21 cellular contexts compared by ENCODE assay signal in genomic region chr1:18041685-18042355, GRCh38.
A peak's percentile ranks its signal among the peaks of the same experiment; 100 is the strongest.
DNase-seq lines count a peak whose midpoint lies in the region; ATAC-seq, FAIRE-seq and TF ChIP-seq lines count a peak whose summit lies in the region.
"Had no signal": no experiment of that assay in that cellular context is flagged by ENCODE, and none has a peak within 500 bp of the region (broad histone marks: within the 10 kb centered on the region; RNA-seq: fewer than 3 reads in every experiment).

No MANE protein-coding gene starts in this region.

- CTCF ChIA-PET in MCF 10A (lab: Yijun Ruan, JAX) (interaction anchor here (0.6 to 0.8 kb wide), 3 partner anchors 181 to 515 kb away, joined by 3 to 4 read pairs (median 3); no protein-coding TSS in a partner anchor), mammary epithelial cell (lab: Charles Lee; ENCODE audit: low non-redundant PET) (no interaction called here), H1 (lab: Charles Lee; ENCODE audit: partially characterized antibody) (interaction anchor here (0.7 to 2.4 kb wide), 25 partner anchors 8 to 515 kb away, joined by 3 to 10 read pairs (median 4); no protein-coding TSS in a partner anchor)

- peak; percentile 49 to 59 for TF ChIP-seq RAD21 in H1 (IDR thresholded peaks at IDR 0.05 in 1 of 2, conservative IDR thresholded peaks at IDR 0.05 in 1 of 2; ENCODE audit: low read depth in 2 of 2, low read length in 2 of 2)

- H2AFZ ChIP-seq in mammary epithelial cell (ENCODE audit: low read depth, low read length): no peak overlapping the region
- H2AFZ ChIP-seq in H9 (ENCODE audit: low read length): no peak overlapping the region
- H2AFZ ChIP-seq in H1 (ENCODE audit: low read length): no peak overlapping the region

- H2BK120ac ChIP-seq in H9 (ENCODE audit: low read depth, low read length, poor library complexity, severe bottlenecking) (no peak overlapping the region), H1 (replicated peaks; ENCODE audit: low read depth, low read length) (no peak overlapping the region)

- no peaks in the 10 kb centered on the region for H3K36me3 Mint-ChIP-seq in MCF 10A (ENCODE audit: insufficient read depth, unreplicated experiment)
- H3K36me3 Mint-ChIP-seq in H9 (ENCODE audit: insufficient read depth in 1 of 3, low read depth in 3 of 3): no peaks in the 10 kb centered on the region
- no peaks in the 10 kb centered on the region for H3K36me3 Mint-ChIP-seq in progenitor cell of endocrine pancreas (ENCODE audit: insufficient read depth)

- H2AK5ac ChIP-seq in H9 (ENCODE audit: insufficient read length, low read length): no peak overlapping the region
- no peak overlapping the region for H2AK5ac ChIP-seq in H1 (ENCODE audit: low read depth, low read length)

- H4K8ac ChIP-seq in H9 (replicated peaks; ENCODE audit: insufficient read length, low read depth, low read length) (no peak overlapping the region), H1 (ENCODE audit: extremely low read depth, insufficient read depth, low read length) (no peak overlapping the region)

- H3K14ac ChIP-seq in H9 (ENCODE audit: insufficient read depth, low read length) (no peak overlapping the region), H1 (ENCODE audit: insufficient read length) (no peak overlapping the region)

- POLR2A ChIA-PET in MCF 10A (lab: Yijun Ruan, JAX): interaction anchor here (0.6 kb wide), 1 partner anchor 782 kb away, joined by 3 read pairs; no protein-coding TSS in a partner anchor
- POLR2A ChIA-PET in H1 (lab: Charles Lee; ENCODE audit: partially characterized antibody): no interaction called here

- TF ChIP-seq POLR2A in H1 (IDR thresholded peaks at IDR 0.05; ENCODE audit: control extremely low read depth in 1 of 2, low read depth in 2 of 2, low read length in 2 of 2): no peak

- H3K79me2 ChIP-seq in mammary epithelial cell (ENCODE audit: insufficient read depth, low read length) (no peaks in the 10 kb centered on the region), H9 (ENCODE audit: insufficient read depth, low read length) (no peaks in the 10 kb centered on the region), H1 (ENCODE audit: control insufficient read depth in 1 of 2, insufficient read depth in 2 of 2, low read length in 2 of 2) (no peaks in the 10 kb centered on the region)

- no peak overlapping the region for H3K4me3 ChIP-seq in mammary epithelial cell (replicated peaks in 1 of 3; ENCODE audit: insufficient read depth in 1 of 3, low read depth in 2 of 3, low read length in 3 of 3)
- no peak overlapping the region for H3K4me3 ChIP-seq in H1 (ENCODE audit: extremely low read depth in 1 of 4, insufficient read depth in 2 of 4, low read depth in 3 of 4, low read length in 4 of 4)
- H3K4me3 ChIP-seq: breast epithelium, mucosa of descending colon had no signal

- ATAC-seq in omental fat pad (ENCODE audit: low FRiP score): no peak
- no peak for ATAC-seq in HG03432 (IDR thresholded peaks at IDR 0.05; ENCODE audit: unreplicated experiment)
- ATAC-seq: foreskin keratinocyte, left colon had no signal

- WGBS in mammary epithelial cell (ENCODE audit: low coverage, missing lambda C conversion rate): 58% methylated on average over 6 of the region's 11 CpGs
- no CpG with 5 or more reads among the region's 11 CpGs for WGBS in H9 (ENCODE audit: extremely low coverage, insufficient read length, low lambda C conversion rate)
- WGBS in H1 (ENCODE audit: extremely low coverage in 1 of 2, insufficient coverage in 1 of 2, insufficient read length in 1 of 2, insufficient replicate concordance in 2 of 2, low coverage in 1 of 2, low lambda C conversion rate in 2 of 2, missing lambda C conversion rate in 1 of 2), 2 experiments: 73% methylated on average over 10 of the region's 11 CpGs; no CpG with 5 or more reads in 1 of the 2 experiments

- TF ChIP-seq CTCF in MCF 10A (IDR thresholded peaks at IDR 0.05; ENCODE audit: unreplicated experiment) (no peak), mammary epithelial cell (conservative IDR thresholded peaks at IDR 0.05 in 1 of 2, IDR thresholded peaks at IDR 0.05 in 1 of 2; ENCODE audit: extremely low read depth in 1 of 2, insufficient read depth in 1 of 2, low read depth in 1 of 2, low read length in 2 of 2) (no peak), H9 (conservative IDR thresholded peaks at IDR 0.05) (peak; percentile 63), H1 (IDR thresholded peaks at IDR 0.05; ENCODE audit: control extremely low read depth in 1 of 3, insufficient read depth in 1 of 3, low read depth in 1 of 3, low read length in 3 of 3) (peak; percentile 67 to 69 (median 68)), progenitor cell of endocrine pancreas (IDR thresholded peaks at IDR 0.05; ENCODE audit: unreplicated experiment) (peak; percentile 28), omental fat pad (IDR thresholded peaks at IDR 0.05) (no peak)

- no peak overlapping the region for H3T11ph ChIP-seq in H9 (ENCODE audit: low read length)

- H3K4me1 Mint-ChIP-seq in MCF 10A (ENCODE audit: insufficient read depth, unreplicated experiment): no peaks in the 10 kb centered on the region
- H3K4me1 Mint-ChIP-seq in H9: peaks cover 7 to 13% of the 10 kb centered on the region in 2 experiments
- no peaks in the 10 kb centered on the region for H3K4me1 Mint-ChIP-seq in progenitor cell of endocrine pancreas (ENCODE audit: low read depth)
- H3K4me1 Mint-ChIP-seq: activated CD4-positive, alpha-beta T cell treated with anti-CD3 and anti-CD28 coated beads, Interleukin-2, amount 10 ng/mL, durations not matched to agents 24 days and 14 days had no signal

- H2BK15ac ChIP-seq in H9 (ENCODE audit: low read depth, low read length) (no peak overlapping the region), H1 (ENCODE audit: low read length) (no peak overlapping the region)

- no peak overlapping the region for H4K5ac ChIP-seq in H9 (ENCODE audit: insufficient read length, low read depth, low read length)
- H4K5ac ChIP-seq in H1 (ENCODE audit: insufficient read length, low read depth, low read length): no peak overlapping the region

- intact Hi-C loops in MCF 10A (cut with micrococcal nuclease) (loop anchor here (1.0 kb wide), 1 partner anchor 119 kb away; no protein-coding TSS in a partner anchor), mammary epithelial cell (cut with micrococcal nuclease) (no loop called here)

- H3K4me2 ChIP-seq in mammary epithelial cell (ENCODE audit: insufficient read depth, low read depth, low read length) (no peak overlapping the region), H9 (ENCODE audit: insufficient read depth, insufficient read length, low read length) (no peak overlapping the region), H1 (ENCODE audit: insufficient read depth in 1 of 2, low read depth in 2 of 2, low read length in 2 of 2) (no peak overlapping the region)

- H3K27me3 ChIP-seq in mammary epithelial cell (ENCODE audit: insufficient read depth, low read length) (no peaks in the 10 kb centered on the region), H9 (ENCODE audit: insufficient read depth, low read length) (no peaks in the 10 kb centered on the region; the same call in 1 of the 2 replicates), H1 (replicated peaks in 1 of 4; ENCODE audit: control insufficient read depth in 3 of 4, extremely low read depth in 1 of 4, insufficient read depth in 3 of 4, low read length in 3 of 4) (no peaks in the 10 kb centered on the region; a peak in 3 of 7 replicates)
- H3K27me3 ChIP-seq: foreskin keratinocyte had no signal

- TF ChIP-seq EP300 in H1 (IDR thresholded peaks at IDR 0.05; ENCODE audit: borderline replicate concordance in 1 of 2, low read depth in 2 of 2, low read length in 2 of 2): no peak

- no peaks in the 10 kb centered on the region for H4K20me1 ChIP-seq in mammary epithelial cell (ENCODE audit: insufficient read depth, low read length)
- H4K20me1 ChIP-seq in H9 (ENCODE audit: control insufficient read depth, insufficient read depth, insufficient read length): no peaks in the 10 kb centered on the region
- no peaks in the 10 kb centered on the region for H4K20me1 ChIP-seq in H1 (replicated peaks in 1 of 2; ENCODE audit: control insufficient read depth in 1 of 2, insufficient read depth in 2 of 2, low read length in 2 of 2)

- H3K18ac ChIP-seq in H9 (ENCODE audit: insufficient read length, low read depth, low read length) (no peak overlapping the region), H1 (ENCODE audit: extremely low read depth, low read length) (no peak overlapping the region)

- in situ Hi-C loops in mammary epithelial cell (cut with MboI; ENCODE audit: low sequenced_read_pairs in 2 of 2): no loop called here

- H3K56ac ChIP-seq in H9 (ENCODE audit: insufficient read length, low read depth, low read length): no peak overlapping the region
- H3K56ac ChIP-seq in H1 (replicated peaks; ENCODE audit: insufficient read length, low read depth, low read length): no peak overlapping the region

- H3K27ac ChIP-seq in mammary epithelial cell (ENCODE audit: insufficient read depth, low read depth, low read length) (no peak overlapping the region), H9 (ENCODE audit: insufficient read length, low read depth, low read length) (no peak overlapping the region), H1 (ENCODE audit: low read depth, low read length) (no peak overlapping the region)
- H3K27ac ChIP-seq: breast epithelium, foreskin keratinocyte had no signal

- FAIRE-seq in H1 (lab: Jason Lieb, UNC): no peak
- FAIRE-seq: HTR-8/SVneo, urothelium cell line had no signal

- H3K23ac ChIP-seq in H9 (ENCODE audit: insufficient read length, low read depth, low read length) (no peak overlapping the region), H1 (ENCODE audit: insufficient read length) (no peak overlapping the region)

- H3K23me2 ChIP-seq in H9 (ENCODE audit: insufficient read length, low read depth, low read length, poor library complexity, severe bottlenecking): no peaks in the 10 kb centered on the region
- H3K23me2 ChIP-seq in H1 (ENCODE audit: low read depth, low read length): no peaks in the 10 kb centered on the region; the same call in 1 of the 2 replicates

- dilution Hi-C loops in mammary epithelial cell (cut with HindIII; ENCODE audit: low sequenced_read_pairs): no loop called here

- H3K9me3 Mint-ChIP-seq in MCF 10A (ENCODE audit: unreplicated experiment) (no peaks in the 10 kb centered on the region), H9 (no peaks in the 10 kb centered on the region), progenitor cell of endocrine pancreas (ENCODE audit: low read depth) (no peaks in the 10 kb centered on the region)
- H3K9me3 Mint-ChIP-seq: activated CD4-positive, alpha-beta T cell treated with anti-CD3 and anti-CD28 coated beads, Interleukin-2, amount 10 ng/mL, durations not matched to agents 24 days and 14 days; dendritic cell treated with granulocyte-macrophage colony-stimulating factor and Interleukin-4, amounts not matched to agents 40 ng/mL and 50 ng/mL, for 4 days had no signal

- H2BK12ac ChIP-seq in H9 (ENCODE audit: insufficient read length, low read depth, low read length) (no peak overlapping the region), H1 (ENCODE audit: low read depth, low read length) (no peak overlapping the region)

- DNase-seq in MCF 10A (ENCODE audit: unreplicated experiment) (peak; percentile 13), mammary epithelial cell (no peak), H9 (peak; percentile 36), H1 (ENCODE audit: low read depth in 1 of 2, low spot score in 2 of 2) (peak in 1 of 2 experiments; percentile 50), progenitor cell of endocrine pancreas (ENCODE audit: low spot score, unreplicated experiment) (no peak), omental fat pad (ENCODE audit: low spot score) (no peak), amniotic stem cell (lab: John Stamatoyannopoulos, UW) (no peak)
- DNase-seq: ACHN; activated CD4-positive, alpha-beta T cell treated with anti-CD3 and anti-CD28 coated beads, Interleukin-2, amount 10 ng/mL, durations not matched to agents 24 days and 14 days; activated CD8-positive, alpha-beta memory T cell treated with anti-CD3 and anti-CD28 coated beads, Interleukin-2, amount 50 U/mL, for 48 hours; activated effector memory CD4-positive, alpha-beta T cell treated with anti-CD3 and anti-CD28 coated beads, Interleukin-2, amount 50 U/mL, for 16 hours; foreskin keratinocyte; mucosa of descending colon; NCI-H345; stimulated activated CD8-positive, alpha-beta memory T cell treated with anti-CD3 and anti-CD28 coated beads, Interleukin-4, amount 100 ng/mL, for 48 hours had no signal

- H4K91ac ChIP-seq in H9 (ENCODE audit: insufficient read length, low read depth, low read length) (no peak overlapping the region), H1 (replicated peaks; ENCODE audit: insufficient read length, low read length) (no peak overlapping the region)

- H3K4me3 Mint-ChIP-seq in MCF 10A (ENCODE audit: unreplicated experiment) (no peak overlapping the region), H9 (no peak overlapping the region), progenitor cell of endocrine pancreas (ENCODE audit: low read depth) (no peak overlapping the region)
- H3K4me3 Mint-ChIP-seq: activated CD4-positive, alpha-beta T cell treated with anti-CD3 and anti-CD28 coated beads, Interleukin-2, amount 10 ng/mL, durations not matched to agents 24 days and 14 days; dendritic cell treated with granulocyte-macrophage colony-stimulating factor and Interleukin-4, amounts not matched to agents 40 ng/mL and 50 ng/mL, for 4 days had no signal

- no peak overlapping the region for H2BK20ac ChIP-seq in H9 (ENCODE audit: low read depth, low read length, poor library complexity, severe bottlenecking)
- no peak overlapping the region for H2BK20ac ChIP-seq in H1 (ENCODE audit: low read length)

- H3K4me1 ChIP-seq in mammary epithelial cell (ENCODE audit: insufficient read depth, low read length): no peaks in the 10 kb centered on the region
- H3K4me1 ChIP-seq in H9 (ENCODE audit: insufficient read depth, low read length): no peaks in the 10 kb centered on the region; the same call in 1 of the 2 replicates
- H3K4me1 ChIP-seq in H1 (replicated peaks in 1 of 4; ENCODE audit: control insufficient read depth in 3 of 4, insufficient read depth in 4 of 4, low read length in 3 of 4): no peaks in the 10 kb centered on the region
- H3K4me1 ChIP-seq: breast epithelium, foreskin keratinocyte had no signal

- H3K27me3 Mint-ChIP-seq in MCF 10A (ENCODE audit: insufficient read depth, unreplicated experiment): peaks cover 33% of the 10 kb centered on the region
- peaks cover 32% of the 10 kb centered on the region for H3K27me3 Mint-ChIP-seq in H9 (ENCODE audit: low read depth)
- peaks cover 17% of the 10 kb centered on the region for H3K27me3 Mint-ChIP-seq in progenitor cell of endocrine pancreas
- H3K27me3 Mint-ChIP-seq: activated CD4-positive, alpha-beta T cell treated with anti-CD3 and anti-CD28 coated beads, Interleukin-2, amount 10 ng/mL, durations not matched to agents 24 days and 14 days had no signal

- BruUV-seq in MCF 10A (replicated peaks; lab: Mats Ljungman, UMichigan): no TSS peak
- BruUV-seq in mammary epithelial cell (replicated peaks; lab: Mats Ljungman, UMichigan): no TSS peak

- H3K9ac ChIP-seq in mammary epithelial cell (ENCODE audit: insufficient read depth, low read length) (no peak overlapping the region), H9 (ENCODE audit: extremely low read depth, insufficient read length, low read length) (no peak overlapping the region), H1 (replicated peaks in 1 of 4; ENCODE audit: extremely low read depth in 1 of 4, low read depth in 3 of 4, low read length in 3 of 4) (no peak overlapping the region)

- H2BK5ac ChIP-seq in H9 (ENCODE audit: insufficient read length, low read length): no peak overlapping the region
- H2BK5ac ChIP-seq in H1 (ENCODE audit: low read depth, low read length): no peak overlapping the region

- H3K27ac Mint-ChIP-seq in MCF 10A (ENCODE audit: low read depth, unreplicated experiment): no peak overlapping the region
- H3K27ac Mint-ChIP-seq in H9: no peak overlapping the region
- no peak overlapping the region for H3K27ac Mint-ChIP-seq in progenitor cell of endocrine pancreas
- H3K27ac Mint-ChIP-seq: activated CD4-positive, alpha-beta T cell treated with anti-CD3 and anti-CD28 coated beads, Interleukin-2, amount 10 ng/mL, durations not matched to agents 24 days and 14 days; dendritic cell treated with granulocyte-macrophage colony-stimulating factor and Interleukin-4, amounts not matched to agents 40 ng/mL and 50 ng/mL, for 4 days had no signal

- H3K79me1 ChIP-seq in H9 (ENCODE audit: insufficient read depth, low read depth, low read length, poor library complexity, severe bottlenecking) (no peaks in the 10 kb centered on the region), H1 (ENCODE audit: low read depth, low read length) (no peaks in the 10 kb centered on the region)

- no peak overlapping the region for H3K4ac ChIP-seq in H9 (ENCODE audit: low read depth, low read length)
- H3K4ac ChIP-seq in H1 (replicated peaks; ENCODE audit: insufficient read length, low read depth, low read length): no peak overlapping the region

- H3K9me3 ChIP-seq in mammary epithelial cell (replicated peaks; ENCODE audit: insufficient read depth, low read length) (peaks cover 6% of the 10 kb centered on the region), H9 (ENCODE audit: control insufficient read depth, low read depth, low read length) (no peaks in the 10 kb centered on the region), H1 (ENCODE audit: insufficient read depth in 2 of 2, low read depth in 1 of 2, low read length in 1 of 2) (no peaks in the 10 kb centered on the region)
- H3K9me3 ChIP-seq: breast epithelium, mucosa of descending colon had no signal

- H3K36me3 ChIP-seq in mammary epithelial cell (ENCODE audit: insufficient read depth, low read length) (no peaks in the 10 kb centered on the region), H1 (ENCODE audit: control insufficient read depth in 2 of 4, insufficient read depth in 4 of 4, low read length in 3 of 4) (no peaks in the 10 kb centered on the region)
- H3K36me3 ChIP-seq: breast epithelium had no signal

Comparison
In these comparisons a context has a peak if more than half of its experiments do, and no peak if none do; other contexts are left out.
1. DNase-seq: peak in MCF 10A (single experiment) and H9 (single experiment); none in mammary epithelial cell (single experiment), progenitor cell of endocrine pancreas (single experiment), omental fat pad (single experiment) and amniotic stem cell (single experiment).
2. CTCF ChIP-seq: peak in H9 (single experiment), H1 (3 of 3) and progenitor cell of endocrine pancreas (single experiment); none in MCF 10A (single experiment), mammary epithelial cell (0 of 2) and omental fat pad (0 of 3).